Comparison of ENCODE assay signal across 12 cellular contexts in genomic region chr3:177190701-177191100, GRCh38. TPM values are rescaled to one million over a fixed set of nuclear protein-coding genes. Genes with fewer than 3 reads are reported as not detected.
A peak's percentile ranks its signal among the peaks of the same experiment; 100 is the strongest.
DNase-seq lines count a peak whose midpoint lies in the region; ATAC-seq and TF ChIP-seq lines count a peak whose summit lies in the region.
"Had no signal": no experiment of that assay in that cellular context is flagged by ENCODE, and none has a peak within 500 bp of the region (broad histone marks: within the 10 kb centered on the region; RNA-seq: fewer than 3 reads in every experiment).

No MANE protein-coding gene starts in this region.

- H3K4me3 Mint-ChIP-seq in activated T-cell treated with anti-CD3 and anti-CD28 coated beads, Interleukin-2, amount 50 U/mL, for 24 hours: no peak overlapping the region
- no peak overlapping the region for H3K4me3 Mint-ChIP-seq in stimulated activated memory B cell treated with anti-CD40 and anti-IgM and Interleukin-4, amounts not matched to agents 10 μg/mL and 1 μg/mL and 100 μg/mL, for 72 hours
- H3K4me3 Mint-ChIP-seq: activated naive CD4-positive, alpha-beta T cell treated with anti-CD3 and anti-CD28 coated beads for 36 hours had no signal

- H3K27ac ChIP-seq in ascending aorta: peak overlapping the region; percentile 45 to 56
- peak overlapping the region; percentile 42 for H3K27ac ChIP-seq in right cardiac atrium (ENCODE audit: low read length)

- H3K36me3 Mint-ChIP-seq in activated T-cell treated with anti-CD3 and anti-CD28 coated beads, Interleukin-2, amount 50 U/mL, for 24 hours (ENCODE audit: low read depth): peaks cover 60% of the 10 kb centered on the region
- H3K36me3 Mint-ChIP-seq in stimulated activated memory B cell treated with anti-CD40 and anti-IgM and Interleukin-4, amounts not matched to agents 10 μg/mL and 1 μg/mL and 100 μg/mL, for 72 hours: peaks cover 24% of the 10 kb centered on the region

- H3K9me3 Mint-ChIP-seq in activated T-cell treated with anti-CD3 and anti-CD28 coated beads, Interleukin-2, amount 50 U/mL, for 24 hours: no peaks in the 10 kb centered on the region
- no peaks in the 10 kb centered on the region for H3K9me3 Mint-ChIP-seq in stimulated activated memory B cell treated with anti-CD40 and anti-IgM and Interleukin-4, amounts not matched to agents 10 μg/mL and 1 μg/mL and 100 μg/mL, for 72 hours
- H3K9me3 Mint-ChIP-seq: activated naive CD4-positive, alpha-beta T cell treated with anti-CD3 and anti-CD28 coated beads for 36 hours had no signal

- H3K4me1 ChIP-seq in ascending aorta: peaks cover 0 to 17% of the 10 kb centered on the region in 2 donors
- peaks cover 5% of the 10 kb centered on the region for H3K4me1 ChIP-seq in right cardiac atrium (ENCODE audit: control insufficient read depth, insufficient read depth, low read length)

- H3K9me3 ChIP-seq in ascending aorta: no peaks in the 10 kb centered on the region
- no peaks in the 10 kb centered on the region for H3K9me3 ChIP-seq in right cardiac atrium (ENCODE audit: control insufficient read depth, low read length)
- H3K9me3 ChIP-seq: SK-N-SH had no signal

- H3K27me3 ChIP-seq in ascending aorta (no peaks in the 10 kb centered on the region), right cardiac atrium (ENCODE audit: control insufficient read depth, insufficient read depth) (no peaks in the 10 kb centered on the region)

- 12% methylated on average over 3 of the region's 3 CpGs for WGBS in right cardiac atrium

- no peak for DNase-seq in activated T-cell treated with anti-CD3 and anti-CD28 coated beads, Interleukin-2, amount 50 U/mL, for 24 hours
- no peak for DNase-seq in activated T-cell treated with anti-CD3 and anti-CD28 coated beads, Interleukin-2, amount 50 U/mL, for 1 hour
- DNase-seq in ascending aorta (ENCODE audit: low spot score in 2 of 2): no peak
- DNase-seq in right cardiac atrium: no peak
- no peak for DNase-seq in ecto neural progenitor cell (ENCODE audit: low spot score)
- no peak for DNase-seq in GM13977 (ENCODE audit: low spot score)
- DNase-seq: activated naive CD4-positive, alpha-beta T cell treated with anti-CD3 and anti-CD28 coated beads for 36 hours; HCEC 1CT; NCI-H2081; SK-N-SH had no signal

- no peaks in the 10 kb centered on the region for H3K27me3 Mint-ChIP-seq in activated T-cell treated with anti-CD3 and anti-CD28 coated beads, Interleukin-2, amount 50 U/mL, for 24 hours
- no peaks in the 10 kb centered on the region for H3K27me3 Mint-ChIP-seq in stimulated activated memory B cell treated with anti-CD40 and anti-IgM and Interleukin-4, amounts not matched to agents 10 μg/mL and 1 μg/mL and 100 μg/mL, for 72 hours

- in situ Hi-C loops in GM13977 (cut with MboI; ENCODE audit: low pct_unique_long_range_greater_than_20kb, low sequenced_read_pairs, unreplicated experiment): no loop called here

- H3K4me3 ChIP-seq in ascending aorta: no peak overlapping the region
- H3K4me3 ChIP-seq in right cardiac atrium (ENCODE audit: low read length): no peak overlapping the region

- intact Hi-C loops in ascending aorta (cut with DNase I) (loop anchor here (10.0 kb wide), 1 partner anchor 714 kb away; no protein-coding TSS in a partner anchor), right cardiac atrium (cut with DNase I) (loop anchor here in 2 of 4 donors (5.0 to 10.0 kb wide), 2 partner anchors 126 to 133 kb away; no protein-coding TSS in a partner anchor)

- H3K36me3 ChIP-seq in ascending aorta: no peaks in the 10 kb centered on the region

- ATAC-seq in right cardiac atrium (no peak), HG03571 (IDR thresholded peaks at IDR 0.05; ENCODE audit: unreplicated experiment) (no peak)
- no peak for ATAC-seq in stimulated activated memory B cell treated with anti-CD40 and anti-IgM and Interleukin-4, amounts not matched to agents 10 μg/mL and 1 μg/mL and 100 μg/mL, for 72 hours

- peaks cover 69% of the 10 kb centered on the region for H3K4me1 Mint-ChIP-seq in activated T-cell treated with anti-CD3 and anti-CD28 coated beads, Interleukin-2, amount 50 U/mL, for 24 hours (ENCODE audit: low read depth)
- peaks cover 75% of the 10 kb centered on the region for H3K4me1 Mint-ChIP-seq in stimulated activated memory B cell treated with anti-CD40 and anti-IgM and Interleukin-4, amounts not matched to agents 10 μg/mL and 1 μg/mL and 100 μg/mL, for 72 hours

- TF ChIP-seq CTCF in ascending aorta (IDR thresholded peaks at IDR 0.05) (no peak), GM13977 (IDR thresholded peaks at IDR 0.05; ENCODE audit: extremely low read depth, insufficient read depth, missing control alignments) (no peak)

- peak overlapping the region; percentile 30 for H3K27ac Mint-ChIP-seq in activated T-cell treated with anti-CD3 and anti-CD28 coated beads, Interleukin-2, amount 50 U/mL, for 24 hours
- H3K27ac Mint-ChIP-seq in stimulated activated memory B cell treated with anti-CD40 and anti-IgM and Interleukin-4, amounts not matched to agents 10 μg/mL and 1 μg/mL and 100 μg/mL, for 72 hours: peak overlapping the region; percentile 67
- H3K27ac Mint-ChIP-seq: activated naive CD4-positive, alpha-beta T cell treated with anti-CD3 and anti-CD28 coated beads for 36 hours had no signal

RNA-seq across cellular contexts. Expression of gene TBL1XR1, which starts 6.6 kb away (rescaled TPM):
- total RNA-seq in ascending aorta: 52.0 TPM
- 100 to 1,000 TPM; 137 to 145 (median 141) TPM for total RNA-seq in right cardiac atrium
- 31.4 TPM for polyA plus RNA-seq in right cardiac atrium
